10 cellular contexts compared by ENCODE assay signal in genomic region chr5:126808619-126809018, GRCh38. TPM values are rescaled to one million over a fixed set of nuclear protein-coding genes. Genes with fewer than 3 reads are reported as not detected.
A peak's percentile ranks its signal among the peaks of the same experiment; 100 is the strongest.
DNase-seq lines count a peak whose midpoint lies in the region; ATAC-seq and TF ChIP-seq lines count a peak whose summit lies in the region.
"Had no signal": no experiment of that assay in that cellular context is flagged by ENCODE, and none has a peak within 500 bp of the region (broad histone marks: within the 10 kb centered on the region; RNA-seq: fewer than 3 reads in every experiment).

No MANE protein-coding gene starts in this region.

- H3K4me1 Mint-ChIP-seq in memory B cell: peaks cover 26% of the 10 kb centered on the region
- peaks cover 39% of the 10 kb centered on the region for H3K4me1 Mint-ChIP-seq in stimulated activated naive CD8-positive, alpha-beta T cell treated with anti-CD3 and anti-CD28 coated beads, Interleukin-15, amount 100 ng/mL, for 72 hours

- H3K36me3 Mint-ChIP-seq in memory B cell: peaks cover 12% of the 10 kb centered on the region

- H4K20me1 ChIP-seq in BLaER1 treated with 17β-estradiol and CSF1 and Interleukin-3, amounts not matched to agents 10 nM and 100 nM: peaks cover 0 to 88% (median 62%) of the 10 kb centered on the region in 11 experiments; a peak in 18 of 22 replicates

- H3K27ac ChIP-seq in BLaER1 treated with 17β-estradiol and CSF1 and Interleukin-3, amounts not matched to agents 10 nM and 100 nM: peak overlapping the region in 10 of 11 experiments; percentile 38 to 78 (median 60); a peak in 17 of 22 replicates
- H3K27ac ChIP-seq in breast epithelium: no peak overlapping the region
- H3K27ac ChIP-seq: SJSA1 had no signal

- peak overlapping the region in 10 of 11 experiments; percentile 0 to 69 (median 45); a peak in 12 of 22 replicates for H3K9ac ChIP-seq in BLaER1 treated with 17β-estradiol and CSF1 and Interleukin-3, amounts not matched to agents 10 nM and 100 nM

- peaks cover 32 to 98% (median 69%) of the 10 kb centered on the region in 10 experiments for H3K4me1 ChIP-seq in BLaER1 treated with 17β-estradiol and CSF1 and Interleukin-3, amounts not matched to agents 10 nM and 100 nM
- no peaks in the 10 kb centered on the region for H3K4me1 ChIP-seq in breast epithelium

- peaks cover 0 to 99% (median 92%) of the 10 kb centered on the region in 11 experiments; a peak in 19 of 22 replicates for H3K36me3 ChIP-seq in BLaER1 treated with 17β-estradiol and CSF1 and Interleukin-3, amounts not matched to agents 10 nM and 100 nM
- H3K36me3 ChIP-seq in breast epithelium: no peaks in the 10 kb centered on the region

- peak overlapping the region; percentile 91 for H3K4me3 Mint-ChIP-seq in memory B cell
- no peak overlapping the region for H3K4me3 Mint-ChIP-seq in stimulated activated naive CD8-positive, alpha-beta T cell treated with anti-CD3 and anti-CD28 coated beads, Interleukin-15, amount 100 ng/mL, for 72 hours

- no peak for TF ChIP-seq POLR2A in breast epithelium (IDR thresholded peaks at IDR 0.05)

- intact Hi-C loops in breast epithelium (cut with DNase I; ENCODE audit: low total_unique reads): no loop called here

- no peaks in the 10 kb centered on the region for H3K9me3 Mint-ChIP-seq in memory B cell
- no peaks in the 10 kb centered on the region for H3K9me3 Mint-ChIP-seq in stimulated activated naive CD8-positive, alpha-beta T cell treated with anti-CD3 and anti-CD28 coated beads, Interleukin-15, amount 100 ng/mL, for 72 hours

- H3K27me3 ChIP-seq in BLaER1 treated with 17β-estradiol and CSF1 and Interleukin-3, amounts not matched to agents 10 nM and 100 nM: no peaks in the 10 kb centered on the region
- no peaks in the 10 kb centered on the region for H3K27me3 ChIP-seq in breast epithelium
- H3K27me3 ChIP-seq: SJSA1 had no signal

- no peaks in the 10 kb centered on the region for H3K27me3 Mint-ChIP-seq in memory B cell
- H3K27me3 Mint-ChIP-seq in stimulated activated naive CD8-positive, alpha-beta T cell treated with anti-CD3 and anti-CD28 coated beads, Interleukin-15, amount 100 ng/mL, for 72 hours: no peaks in the 10 kb centered on the region

- peak overlapping the region; percentile 96 for H3K27ac Mint-ChIP-seq in memory B cell
- H3K27ac Mint-ChIP-seq in stimulated activated naive CD8-positive, alpha-beta T cell treated with anti-CD3 and anti-CD28 coated beads, Interleukin-15, amount 100 ng/mL, for 72 hours: no peak overlapping the region

- H3K4me3 ChIP-seq in BLaER1 treated with 17β-estradiol and CSF1 and Interleukin-3, amounts not matched to agents 10 nM and 100 nM: peak overlapping the region in 5 of 10 experiments; percentile 33 to 49 (median 40); a peak in 6 of 20 replicates
- no peak overlapping the region for H3K4me3 ChIP-seq in breast epithelium
- H3K4me3 ChIP-seq: SJSA1, skin epidermis had no signal

- ATAC-seq in GM18502 (IDR thresholded peaks at IDR 0.05; ENCODE audit: poor library complexity, unreplicated experiment) (peak; percentile 49), memory B cell (ENCODE audit: low read depth) (peak; percentile 11)
- no peak for ATAC-seq in stimulated activated naive CD8-positive, alpha-beta T cell treated with anti-CD3 and anti-CD28 coated beads, Interleukin-15, amount 100 ng/mL, for 72 hours

- peaks cover 0 to 6% (median 0%) of the 10 kb centered on the region in 11 experiments; a peak in 1 of 22 replicates for H3K9me3 ChIP-seq in BLaER1 treated with 17β-estradiol and CSF1 and Interleukin-3, amounts not matched to agents 10 nM and 100 nM (replicated peaks in 1 of 11)
- H3K9me3 ChIP-seq in breast epithelium: no peaks in the 10 kb centered on the region
- H3K9me3 ChIP-seq: SJSA1 had no signal

- peak overlapping the region; percentile 6 to 80 (median 56); a peak in 19 of 22 replicates for H3K4me2 ChIP-seq in BLaER1 treated with 17β-estradiol and CSF1 and Interleukin-3, amounts not matched to agents 10 nM and 100 nM

- DNase-seq in breast epithelium (ENCODE audit: low spot score in 2 of 2): no peak
- DNase-seq in memory B cell (ENCODE audit: low spot score in 2 of 2): peak in 1 of 2 donors; percentile 44
- no peak for DNase-seq in NCI-H510A treated with DMSO at 0.1 percent for 48 hours (lab: John Stamatoyannopoulos, UW)
- DNase-seq in iPS-NIHi11 (ENCODE audit: low spot score): no peak
- DNase-seq in stimulated activated naive CD8-positive, alpha-beta T cell treated with anti-CD3 and anti-CD28 coated beads, Interleukin-15, amount 100 ng/mL, for 72 hours: no peak

- TF ChIP-seq CTCF in LNCAP (IDR thresholded peaks at IDR 0.05) (peak; percentile 46), breast epithelium (IDR thresholded peaks at IDR 0.05) (peak; percentile 25 to 44 (median 32))

RNA-seq across cellular contexts. Expression of gene LMNB1, which starts 31.7 kb away (rescaled TPM):
- total RNA-seq in breast epithelium: 1 to 10 TPM; 4.8 to 6.4 (median 5.2) TPM

Comparison
In these comparisons a context has a peak if more than half of its experiments do, and no peak if none do; other contexts are left out.
1. H3K27ac ChIP-seq: peak in BLaER1 treated with 17β-estradiol and CSF1 and Interleukin-3, amounts not matched to agents 10 nM and 100 nM (10 of 11); none in breast epithelium (0 of 2).